11 cellular contexts compared by ENCODE assay signal in the genomic region with DNA sequence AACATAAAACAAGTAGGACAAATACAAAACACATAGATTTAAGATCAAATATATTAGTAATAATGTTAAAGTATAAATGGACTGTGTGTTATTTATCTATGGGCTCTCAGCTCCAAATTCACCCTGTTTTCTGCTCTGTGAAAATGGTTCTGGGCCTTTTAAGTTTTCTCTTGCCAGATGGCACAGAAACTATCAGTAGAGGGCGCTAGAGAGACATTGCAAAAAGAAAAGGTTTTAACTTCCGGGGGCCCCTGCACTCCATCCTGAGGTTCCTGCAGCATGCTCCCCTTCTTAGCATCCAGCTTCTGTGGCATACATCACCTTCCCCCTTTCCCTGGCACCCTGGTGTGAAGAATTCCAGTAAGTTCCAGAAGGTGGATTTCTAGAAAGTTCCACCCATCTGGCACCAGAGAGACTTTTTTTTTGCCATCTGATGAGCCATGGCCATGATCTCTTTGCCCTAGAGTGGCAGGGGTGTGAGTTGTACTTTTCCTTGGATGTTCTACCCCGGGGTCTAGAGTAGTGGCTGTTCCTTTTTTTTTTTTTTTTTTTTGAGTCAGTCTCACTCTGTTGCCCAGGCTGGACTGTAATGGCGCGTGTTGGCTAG. TPM values are rescaled to one million over a fixed set of nuclear protein-coding genes. Genes with fewer than 3 reads are reported as not detected.
DNase-seq lines count a peak whose midpoint lies in the region; ATAC-seq and TF ChIP-seq lines count a peak whose summit lies in the region.
"Had no signal": no experiment of that assay in that cellular context is flagged by ENCODE, and none has a peak within 500 bp of the region (broad histone marks: within the 10 kb centered on the region; RNA-seq: fewer than 3 reads in every experiment).

No MANE protein-coding gene starts in this region.

- H3K4me1 Mint-ChIP-seq in nephron progenitor cell = no peaks in the 10 kb centered on the region
- H3K4me1 Mint-ChIP-seq in activated CD8-positive, alpha-beta memory T cell treated with anti-CD3 and anti-CD28 coated beads, Interleukin-2, amount 10 ng/mL, durations not matched to agents 7 days and 5 days = peaks cover 19% of the 10 kb centered on the region

- peaks cover 3% of the 10 kb centered on the region for H3K27me3 Mint-ChIP-seq in nephron progenitor cell (ENCODE audit: low read depth, poor library complexity)
- H3K27me3 Mint-ChIP-seq in activated CD8-positive, alpha-beta memory T cell treated with anti-CD3 and anti-CD28 coated beads, Interleukin-2, amount 10 ng/mL, durations not matched to agents 7 days and 5 days = peaks cover 2% of the 10 kb centered on the region
- H3K27me3 Mint-ChIP-seq: activated naive CD8-positive, alpha-beta T cell had no signal

- in situ Hi-C loops in astrocyte of the cerebellum (cut with HindIII; ENCODE audit: low sequenced_read_pairs) = no loop called here

- no peak overlapping the region for H3K4me3 Mint-ChIP-seq in nephron progenitor cell
- H3K4me3 Mint-ChIP-seq in activated CD8-positive, alpha-beta memory T cell treated with anti-CD3 and anti-CD28 coated beads, Interleukin-2, amount 10 ng/mL, durations not matched to agents 7 days and 5 days = no peak overlapping the region
- H3K4me3 Mint-ChIP-seq: activated naive CD8-positive, alpha-beta T cell had no signal

- H3K4me3 ChIP-seq in astrocyte of the cerebellum (ENCODE audit: low read depth, low read length) = no peak overlapping the region
- H3K4me3 ChIP-seq: BLaER1 had no signal

- no peak for ATAC-seq in HG03521 (IDR thresholded peaks at IDR 0.05; ENCODE audit: unreplicated experiment)
- ATAC-seq in HG03571 (IDR thresholded peaks at IDR 0.05; ENCODE audit: unreplicated experiment) = no peak
- no peak for ATAC-seq in activated CD8-positive, alpha-beta memory T cell treated with anti-CD3 and anti-CD28 coated beads, Interleukin-2, amount 10 ng/mL, durations not matched to agents 7 days and 5 days

- no peaks in the 10 kb centered on the region for H3K36me3 Mint-ChIP-seq in nephron progenitor cell (ENCODE audit: low read depth)
- no peaks in the 10 kb centered on the region for H3K36me3 Mint-ChIP-seq in activated CD8-positive, alpha-beta memory T cell treated with anti-CD3 and anti-CD28 coated beads, Interleukin-2, amount 10 ng/mL, durations not matched to agents 7 days and 5 days
- H3K36me3 Mint-ChIP-seq: activated naive CD8-positive, alpha-beta T cell had no signal

- peak; percentile 62 for DNase-seq in NCI-H82 (lab: John Stamatoyannopoulos, UW)
- DNase-seq in NCI-H82 treated with DMSO at 0.1 percent for 48 hours (lab: John Stamatoyannopoulos, UW; ENCODE audit: unreplicated experiment) = no peak
- DNase-seq in astrocyte of the cerebellum (ENCODE audit: low read depth) = no peak
- DNase-seq in nephron progenitor cell = no peak
- no peak for DNase-seq in activated CD8-positive, alpha-beta memory T cell treated with anti-CD3 and anti-CD28 coated beads, Interleukin-2, amount 10 ng/mL, durations not matched to agents 7 days and 5 days
- DNase-seq: midbrain had no signal

- H3K9me3 Mint-ChIP-seq in nephron progenitor cell = peaks cover 3% of the 10 kb centered on the region
- no peaks in the 10 kb centered on the region for H3K9me3 Mint-ChIP-seq in activated CD8-positive, alpha-beta memory T cell treated with anti-CD3 and anti-CD28 coated beads, Interleukin-2, amount 10 ng/mL, durations not matched to agents 7 days and 5 days (ENCODE audit: low read depth)

- TF ChIP-seq CTCF in LNCAP (IDR thresholded peaks at IDR 0.05) = peak; percentile 55
- peak; percentile 48 for TF ChIP-seq CTCF in astrocyte of the cerebellum (IDR thresholded peaks at IDR 0.05; ENCODE audit: low read depth, low read length, missing control alignments)
- TF ChIP-seq CTCF in nephron progenitor cell (IDR thresholded peaks at IDR 0.05) = peak; percentile 33

- H3K27ac Mint-ChIP-seq in nephron progenitor cell = no peak overlapping the region
- no peak overlapping the region for H3K27ac Mint-ChIP-seq in activated CD8-positive, alpha-beta memory T cell treated with anti-CD3 and anti-CD28 coated beads, Interleukin-2, amount 10 ng/mL, durations not matched to agents 7 days and 5 days
- H3K27ac Mint-ChIP-seq: activated naive CD8-positive, alpha-beta T cell had no signal

- CTCF ChIA-PET in activated CD8-positive, alpha-beta memory T cell treated with anti-CD3 and anti-CD28 coated beads, Interleukin-2, amount 10 ng/mL, durations not matched to agents 7 days and 5 days (lab: Charles Lee) = interaction anchor here (0.7 to 1.4 kb wide), 8 partner anchors 11 to 812 kb away, joined by 3 to 8 read pairs (median 3); no protein-coding TSS in a partner anchor

RNA-seq across cellular contexts. Expression of a gene that starts 29.3 kb away (rescaled TPM):
- 10 to 100 TPM; 55.9 to 62.8 TPM for total RNA-seq in activated CD8-positive, alpha-beta memory T cell treated with anti-CD3 and anti-CD28 coated beads, Interleukin-2, amount 10 ng/mL, durations not matched to agents 7 days and 5 days

RNA-seq across cellular contexts. Expression of a gene that starts 29.4 kb away (rescaled TPM):
- total RNA-seq in activated CD8-positive, alpha-beta memory T cell treated with anti-CD3 and anti-CD28 coated beads, Interleukin-2, amount 10 ng/mL, durations not matched to agents 7 days and 5 days = 10 to 100 TPM; 84.1 to 86.1 TPM

RNA-seq across cellular contexts. Expression of a gene that starts 58.6 kb away (rescaled TPM):
- total RNA-seq in activated CD8-positive, alpha-beta memory T cell treated with anti-CD3 and anti-CD28 coated beads, Interleukin-2, amount 10 ng/mL, durations not matched to agents 7 days and 5 days = 10 to 100 TPM; 39.7 to 42.5 TPM
